In genomic region chr4:156723951-156724668, GRCh38 we compare ENCODE assay signal across 1 cellular context.
TF ChIP-seq lines count a peak whose summit lies in the region.

No MANE protein-coding gene starts in this region.

TF ChIP-seq in HepG2, 621 proteins besides CTCF, POLR2A, EP300 and RAD21 (continued from another document):
- TF ChIP-seq MNT (IDR thresholded peaks at IDR 0.05) (no peak), POGK (CRISPR knock-in tag; conservative IDR thresholded peaks at IDR 0.05) (no peak), ZNF282 (IDR thresholded peaks at IDR 0.05; ENCODE audit: partially characterized antibody) (no peak), HNF4A (CRISPR knock-in tag; IDR thresholded peaks at IDR 0.05) (peak; percentile 66), TP53 (CRISPR knock-in tag; conservative IDR thresholded peaks at IDR 0.05) (no peak), THRA (CRISPR knock-in tag; IDR thresholded peaks at IDR 0.05; ENCODE audit: borderline replicate concordance) (no peak), SP1 (IDR thresholded peaks at IDR 0.05) (no peak), SP1 (CRISPR knock-in tag; IDR thresholded peaks at IDR 0.05) (no peak), SATB2 (CRISPR knock-in tag; IDR thresholded peaks at IDR 0.05) (no peak), ZNF724P (CRISPR knock-in tag; IDR thresholded peaks at IDR 0.05; ENCODE audit: borderline replicate concordance) (no peak), HNRNPL (IDR thresholded peaks at IDR 0.05; ENCODE audit: low read depth, low read length) (peak; percentile 91), GMEB2 (CRISPR knock-in tag; IDR thresholded peaks at IDR 0.05; ENCODE audit: low read depth) (no peak), RBM39 (IDR thresholded peaks at IDR 0.05; ENCODE audit: low read depth, low read length, poor library complexity, severe bottlenecking) (no peak), ZKSCAN5 (CRISPR knock-in tag; IDR thresholded peaks at IDR 0.05) (no peak), MIER2 (CRISPR knock-in tag; IDR thresholded peaks at IDR 0.05) (no peak), SOX13 (IDR thresholded peaks at IDR 0.05) (no peak), SOX13 (CRISPR knock-in tag; conservative IDR thresholded peaks at IDR 0.05 in 1 of 2, IDR thresholded peaks at IDR 0.05 in 1 of 2) (no peak), HNRNPUL1 (IDR thresholded peaks at IDR 0.05; ENCODE audit: low read depth, low read length) (no peak), TEAD3 (CRISPR knock-in tag; optimal IDR thresholded peaks at IDR 0.05; ENCODE audit: borderline replicate concordance) (no peak), NR2F1 (CRISPR knock-in tag; IDR thresholded peaks at IDR 0.05) (no peak), RFX3 (CRISPR knock-in tag; IDR thresholded peaks at IDR 0.05) (no peak), HIC2 (CRISPR knock-in tag; IDR thresholded peaks at IDR 0.05; ENCODE audit: low read depth) (peak; percentile 76; the same call in 1 of the 2 replicates), ZSCAN20 (CRISPR knock-in tag; IDR thresholded peaks at IDR 0.05; ENCODE audit: borderline replicate concordance) (no peak), PHF8 (CRISPR knock-in tag; IDR thresholded peaks at IDR 0.05) (no peak), ZNF572 (CRISPR knock-in tag; IDR thresholded peaks at IDR 0.05) (no peak), ARNT (IDR thresholded peaks at IDR 0.05) (no peak), ZFP1 (CRISPR knock-in tag; IDR thresholded peaks at IDR 0.05) (no peak)
